In genomic region chr11:64859542-64860414, GRCh38 we compare ENCODE assay signal across 8 cellular contexts. TPM values are rescaled to one million over a fixed set of nuclear protein-coding genes. Genes with fewer than 3 reads are reported as not detected.
DNase-seq lines count a peak whose midpoint lies in the region; ATAC-seq and TF ChIP-seq lines count a peak whose summit lies in the region.

No MANE protein-coding gene starts in this region.

- H2AFZ ChIP-seq in trophoblast cell (ENCODE audit: insufficient read depth, low read length, poor library complexity), result no peak overlapping the region

- DNase-seq in activated T-cell treated with anti-CD3 and anti-CD28 coated beads, Interleukin-2, amount 50 U/mL, for 24 hours, result peak; percentile 77
- DNase-seq in NCI-H1930 (lab: John Stamatoyannopoulos, UW) (no peak), trophoblast cell (no peak), osteocyte (ENCODE audit: extremely low spot score, unreplicated experiment) (no peak)

- H2BK12ac ChIP-seq in trophoblast cell (ENCODE audit: low read length), result no peak overlapping the region

- no peak for TF ChIP-seq CTCF in osteocyte (IDR thresholded peaks at IDR 0.05)

- H3K4me2 ChIP-seq in trophoblast cell (ENCODE audit: low read length), result no peak overlapping the region

- H3K36me3 ChIP-seq in rectal smooth muscle tissue (ENCODE audit: control insufficient read depth, insufficient read depth, low read length), result peaks cover 16% of the 10 kb centered on the region
- peaks cover 31 to 37% of the 10 kb centered on the region in 2 experiments for H3K36me3 ChIP-seq in trophoblast cell (ENCODE audit: control insufficient read depth in 1 of 2, insufficient read depth in 2 of 2, low read length in 2 of 2)

- H3K27me3 Mint-ChIP-seq in activated T-cell treated with anti-CD3 and anti-CD28 coated beads, Interleukin-2, amount 50 U/mL, for 24 hours, result no peaks in the 10 kb centered on the region
- no peaks in the 10 kb centered on the region for H3K27me3 Mint-ChIP-seq in osteocyte (ENCODE audit: unreplicated experiment)

- no peak overlapping the region for H4K8ac ChIP-seq in trophoblast cell (ENCODE audit: low read depth, low read length)

- no peak overlapping the region for H3K14ac ChIP-seq in trophoblast cell (ENCODE audit: low read length)

- H3K79me1 ChIP-seq in trophoblast cell (ENCODE audit: low read length), result peaks cover 19% of the 10 kb centered on the region

- H3K79me2 ChIP-seq in trophoblast cell (ENCODE audit: control insufficient read depth, insufficient read depth, low read length, poor library complexity), result peaks cover 12% of the 10 kb centered on the region

- no peak overlapping the region for H3K4ac ChIP-seq in trophoblast cell (ENCODE audit: low read depth, low read length)

- H3K27ac Mint-ChIP-seq in activated T-cell treated with anti-CD3 and anti-CD28 coated beads, Interleukin-2, amount 50 U/mL, for 24 hours, result peak overlapping the region; percentile 98
- H3K27ac Mint-ChIP-seq in osteocyte (ENCODE audit: unreplicated experiment), result no peak overlapping the region

- H3K9me3 ChIP-seq in trophoblast cell (ENCODE audit: insufficient read depth, low read depth, low read length), result peaks cover 2% of the 10 kb centered on the region

- no peak overlapping the region for H2BK120ac ChIP-seq in trophoblast cell (ENCODE audit: insufficient read depth, low read length, poor library complexity)

- H3K27ac ChIP-seq in rectal smooth muscle tissue (ENCODE audit: low read depth, low read length) (peak overlapping the region; percentile 16), trophoblast cell (ENCODE audit: low read depth, low read length) (no peak overlapping the region)

- H4K12ac ChIP-seq in trophoblast cell (ENCODE audit: low read depth, low read length), result no peak overlapping the region

- no peak overlapping the region for H2AK5ac ChIP-seq in trophoblast cell (ENCODE audit: low read length)

- ATAC-seq in GM21367 (IDR thresholded peaks at IDR 0.05; ENCODE audit: unreplicated experiment), result peak; percentile 58
- peak; percentile 58 for ATAC-seq in HG03571 (IDR thresholded peaks at IDR 0.05; ENCODE audit: unreplicated experiment)

- no peak overlapping the region for H2BK5ac ChIP-seq in trophoblast cell (ENCODE audit: low read depth, low read length, poor library complexity)

- H3K4me1 ChIP-seq in rectal smooth muscle tissue (ENCODE audit: control insufficient read depth, insufficient read depth, low read length), result peaks cover 49% of the 10 kb centered on the region
- H3K4me1 ChIP-seq in trophoblast cell (ENCODE audit: control insufficient read depth in 1 of 2, insufficient read depth in 2 of 2, low read length in 2 of 2), result peaks cover 30 to 37% of the 10 kb centered on the region in 2 experiments

- no peaks in the 10 kb centered on the region for H3K27me3 ChIP-seq in rectal smooth muscle tissue (ENCODE audit: control insufficient read depth, insufficient read depth, low read length)
- H3K27me3 ChIP-seq in trophoblast cell (ENCODE audit: insufficient read depth, low read length), result no peaks in the 10 kb centered on the region

- peaks cover 91% of the 10 kb centered on the region for H3K4me1 Mint-ChIP-seq in activated T-cell treated with anti-CD3 and anti-CD28 coated beads, Interleukin-2, amount 50 U/mL, for 24 hours (ENCODE audit: low read depth)
- H3K4me1 Mint-ChIP-seq in osteocyte (ENCODE audit: unreplicated experiment), result peaks cover 48% of the 10 kb centered on the region

- H3K4me3 ChIP-seq in rectal smooth muscle tissue (ENCODE audit: low read length), result no peak overlapping the region
- no peak overlapping the region for H3K4me3 ChIP-seq in trophoblast cell (ENCODE audit: low read depth, low read length)

- WGBS in trophoblast cell (ENCODE audit: extremely low coverage, insufficient coverage, insufficient read length), result no CpG with 5 or more reads among the region's 33 CpGs

- TF ChIP-seq POLR2A in GM10847 (IDR thresholded peaks at IDR 0.05; ENCODE audit: extremely low read depth, insufficient read length), result peak; percentile 23

- no peak overlapping the region for H4K91ac ChIP-seq in trophoblast cell (ENCODE audit: low read depth, low read length)

- H3K36me3 Mint-ChIP-seq in activated T-cell treated with anti-CD3 and anti-CD28 coated beads, Interleukin-2, amount 50 U/mL, for 24 hours (ENCODE audit: low read depth), result peaks cover 67% of the 10 kb centered on the region
- no peaks in the 10 kb centered on the region for H3K36me3 Mint-ChIP-seq in osteocyte (ENCODE audit: unreplicated experiment)

- H3K18ac ChIP-seq in trophoblast cell (ENCODE audit: low read length), result no peak overlapping the region

- no peaks in the 10 kb centered on the region for H3K9me3 Mint-ChIP-seq in activated T-cell treated with anti-CD3 and anti-CD28 coated beads, Interleukin-2, amount 50 U/mL, for 24 hours
- H3K9me3 Mint-ChIP-seq in osteocyte (ENCODE audit: unreplicated experiment), result no peaks in the 10 kb centered on the region

- H3K4me3 Mint-ChIP-seq in activated T-cell treated with anti-CD3 and anti-CD28 coated beads, Interleukin-2, amount 50 U/mL, for 24 hours, result peak overlapping the region; percentile 77
- no peak overlapping the region for H3K4me3 Mint-ChIP-seq in osteocyte (ENCODE audit: unreplicated experiment)

- no peak overlapping the region for H3K9ac ChIP-seq in rectal smooth muscle tissue (ENCODE audit: low read length)
- no peak overlapping the region for H3K9ac ChIP-seq in trophoblast cell (ENCODE audit: low read length)

- H3K23ac ChIP-seq in trophoblast cell (ENCODE audit: low read length), result no peak overlapping the region

RNA-seq across cellular contexts. Expression of gene CDC42BPG, which starts 15.3 kb away (rescaled TPM):
- 19.4 and 20.9 TPM in 2 replicates for polyA plus RNA-seq in trophoblast cell (2013)
- total RNA-seq in osteocyte, result 0.68 and 1.7 TPM in 2 replicates

RNA-seq across cellular contexts. Expression of gene EHD1, which starts 18.6 kb away (rescaled TPM):
- 138 and 148 TPM in 2 replicates for polyA plus RNA-seq in trophoblast cell (2013)
- 57.4 and 61.0 TPM in 2 replicates for total RNA-seq in osteocyte

RNA-seq across cellular contexts. Expression of gene MEN1, which starts 49.4 kb away (rescaled TPM):
- polyA plus RNA-seq in trophoblast cell (2013), result 53.4 and 53.7 TPM in 2 replicates
- 27.1 and 29.2 TPM in 2 replicates for total RNA-seq in osteocyte

RNA-seq across cellular contexts. Expression of gene MAP4K2, which starts 56.8 kb away (rescaled TPM):
- 17.9 and 19.2 TPM in 2 replicates for polyA plus RNA-seq in trophoblast cell (2013)
- total RNA-seq in osteocyte, result 16.0 and 18.6 TPM in 2 replicates

RNA-seq across cellular contexts. Expression of gene ATG2A, which starts 57.2 kb away (rescaled TPM):
- polyA plus RNA-seq in trophoblast cell (2013), result 16.5 and 17.3 TPM in 2 replicates
- 23.6 and 28.7 TPM in 2 replicates for total RNA-seq in osteocyte
